Comparison of ENCODE assay signal across 13 cellular contexts in the genomic region with DNA sequence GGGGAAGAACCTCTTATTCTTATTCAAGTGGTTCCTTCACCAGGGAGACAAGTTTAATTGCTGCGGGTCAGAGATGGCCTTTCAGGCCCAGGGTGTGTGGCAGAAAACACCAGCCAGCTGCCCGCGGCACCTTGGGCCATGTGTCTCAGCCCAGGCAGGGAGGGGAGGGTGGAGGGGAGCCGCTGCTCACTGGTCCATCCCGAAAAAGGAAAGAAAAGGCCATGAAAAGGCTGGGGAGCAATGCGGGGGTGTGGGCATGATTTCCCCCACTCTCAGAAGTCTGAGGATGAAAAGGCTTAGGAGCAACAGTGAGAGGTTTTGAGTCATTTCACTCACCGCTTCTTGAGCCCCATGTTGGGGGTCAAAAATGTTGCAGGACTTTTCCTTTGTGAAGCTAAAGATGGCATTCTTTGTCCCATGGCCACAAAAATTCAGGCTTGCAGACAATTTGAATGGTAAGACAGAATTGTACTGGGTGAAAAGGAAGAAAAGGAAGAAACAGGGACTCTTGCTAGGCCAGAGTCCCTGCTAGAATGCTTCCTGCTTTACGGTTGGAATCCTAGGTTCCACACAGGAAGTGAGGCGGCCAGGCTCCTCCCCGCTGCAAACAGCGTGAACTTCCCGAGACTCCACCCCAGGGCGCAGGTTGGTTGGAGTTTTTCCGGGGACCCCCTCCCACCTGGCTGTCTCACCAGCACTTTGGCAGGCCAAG. TPM values are rescaled to one million over a fixed set of nuclear protein-coding genes. Genes with fewer than 3 reads are reported as not detected.
DNase-seq lines count a peak whose midpoint lies in the region; ATAC-seq, FAIRE-seq and TF ChIP-seq lines count a peak whose summit lies in the region.
"Had no signal": no experiment of that assay in that cellular context is flagged by ENCODE, and none has a peak within 500 bp of the region (broad histone marks: within the 10 kb centered on the region; RNA-seq: fewer than 3 reads in every experiment).

No MANE protein-coding gene starts in this region.

- peak overlapping the region; percentile 58 for H3K9ac ChIP-seq in HUES6 (ENCODE audit: low read length)

- H3K27me3 ChIP-seq in HUES6 (ENCODE audit: control insufficient read depth, insufficient read depth, low read length) (no peaks in the 10 kb centered on the region), brain microvascular endothelial cell (replicated peaks) (no peaks in the 10 kb centered on the region)
- H3K27me3 ChIP-seq: SJCRH30 had no signal

- 56% methylated on average over 12 of the region's 14 CpGs for WGBS in A549 (ENCODE audit: missing lambda C conversion rate)
- WGBS in lower leg skin, 2 donors: 47 to 58% methylated on average over 14 of the region's 14 CpGs

- in situ Hi-C loops in brain microvascular endothelial cell (cut with HindIII; ENCODE audit: low pct_ligation_motif_present, low sequenced_read_pairs): no loop called here

- no peak for FAIRE-seq in A549 (lab: Jason Lieb, UNC)
- FAIRE-seq: H54 had no signal

- no peaks in the 10 kb centered on the region; the same call in 2 of the 3 replicates for H3K9me3 ChIP-seq in A549
- peaks cover 22% of the 10 kb centered on the region for H3K9me3 ChIP-seq in HUES6 (ENCODE audit: control insufficient read depth, insufficient read depth, low read depth, low read length)
- H3K9me3 ChIP-seq: SJCRH30 had no signal

- intact Hi-C loops in lower leg skin (cut with DNase I; ENCODE audit: low total_unique reads): no loop called here

- H3K4me2 ChIP-seq in A549: peak overlapping the region; percentile 29

- no peak for TF ChIP-seq CTCF in A549 (IDR thresholded peaks at IDR 0.05)
- no peak for TF ChIP-seq CTCF in lower leg skin (IDR thresholded peaks at IDR 0.05)
- TF ChIP-seq CTCF in brain microvascular endothelial cell (IDR thresholded peaks at IDR 0.05; ENCODE audit: low read depth, low read length, missing control alignments): no peak

- peak overlapping the region; percentile 39 for H3K4me3 ChIP-seq in A549
- H3K4me3 ChIP-seq in HUES6 (ENCODE audit: low read depth, low read length): peak overlapping the region; percentile 56
- H3K4me3 ChIP-seq in lower leg skin (ENCODE audit: low read depth, poor library complexity, severe bottlenecking): peak overlapping the region; percentile 12
- H3K4me3 ChIP-seq in brain microvascular endothelial cell (ENCODE audit: low read depth, low read length): no peak overlapping the region
- H3K4me3 ChIP-seq: SJCRH30 had no signal

- TF ChIP-seq POLR2A in A549 (IDR thresholded peaks at IDR 0.05; ENCODE audit: low read length): no peak
- TF ChIP-seq POLR2A in lower leg skin (IDR thresholded peaks at IDR 0.05): no peak

- CTCF ChIA-PET in A549 (lab: Yijun Ruan, JAX): interaction anchor here (0.7 kb wide), 1 partner anchor 20 kb away, joined by 3 read pairs; no protein-coding TSS in a partner anchor

- peak overlapping the region; percentile 27 to 65; a peak in 3 of 6 replicates for H3K27ac ChIP-seq in A549
- H3K27ac ChIP-seq in HUES6 (ENCODE audit: low read depth, low read length): peak overlapping the region; percentile 70
- H3K27ac ChIP-seq in brain microvascular endothelial cell: no peak overlapping the region
- H3K27ac ChIP-seq: SJCRH30 had no signal

- H3K36me3 ChIP-seq in HUES6 (ENCODE audit: control insufficient read depth, insufficient read depth, low read length) (peaks cover 21% of the 10 kb centered on the region), brain microvascular endothelial cell (replicated peaks) (no peaks in the 10 kb centered on the region)
- H3K36me3 ChIP-seq: SJCRH30 had no signal

- POLR2A ChIA-PET in A549 (lab: Yijun Ruan, JAX): no interaction called here

- peaks cover 5% of the 10 kb centered on the region; the same call in 1 of the 3 replicates for H3K4me1 ChIP-seq in A549
- H3K4me1 ChIP-seq in HUES6 (ENCODE audit: control insufficient read depth, insufficient read depth, low read length): peaks cover 16% of the 10 kb centered on the region; the same call in 1 of the 2 replicates

- no peak for TF ChIP-seq RAD21 in A549 (conservative IDR thresholded peaks at IDR 0.05 in 1 of 2, IDR thresholded peaks at IDR 0.05 in 1 of 2)

- TF ChIP-seq EP300 in A549 (IDR thresholded peaks at IDR 0.05): no peak

- ATAC-seq in A549: peak in 1 of 2 experiments; percentile 79; a peak in 4 of 6 replicates
- ATAC-seq in HG02798 (IDR thresholded peaks at IDR 0.05; ENCODE audit: poor library complexity, unreplicated experiment): no peak
- ATAC-seq: activated CD4-positive, alpha-beta T cell treated with anti-CD3 and anti-CD28 coated beads for 36 hours; activated T-helper 17 cell treated with anti-CD3 and anti-CD28 coated beads, Interleukin-2, amount 50 U/mL, for 72 hours had no signal

- DNase-seq in A549 (ENCODE audit: low read depth in 1 of 2, low spot score in 1 of 2) (peak in 1 of 2 experiments; percentile 23), dermis blood vessel endothelial cell (peak; percentile 10), lower leg skin (ENCODE audit: low spot score in 2 of 2) (no peak), brain microvascular endothelial cell (no peak), NCI-H774 (lab: John Stamatoyannopoulos, UW) (no peak), cortex of kidney (lab: John Stamatoyannopoulos, UW) (no peak)
- DNase-seq: activated CD4-positive, alpha-beta T cell treated with anti-CD3 and anti-CD28 coated beads for 36 hours; NCI-H2227 treated with DMSO at 0.1 percent for 48 hours had no signal

TF ChIP-seq in A549, 52 proteins besides CTCF, POLR2A, EP300 and RAD21:
- TF ChIP-seq ATOH8 (CRISPR knock-in tag; IDR thresholded peaks at IDR 0.05; ENCODE audit: low read depth) (no peak), EHMT2 (IDR thresholded peaks at IDR 0.05; ENCODE audit: low read depth) (no peak), ZC3H11A (IDR thresholded peaks at IDR 0.05) (no peak), TFCP2L1 (CRISPR knock-in tag; IDR thresholded peaks at IDR 0.05) (no peak), ESRRA (IDR thresholded peaks at IDR 0.05; ENCODE audit: borderline replicate concordance, low read length) (no peak), HOXA7 (CRISPR knock-in tag; IDR thresholded peaks at IDR 0.05) (no peak), FOSB (CRISPR knock-in tag; IDR thresholded peaks at IDR 0.05) (no peak), KDM5A (IDR thresholded peaks at IDR 0.05) (no peak), HDAC2 (IDR thresholded peaks at IDR 0.05) (no peak), HOXB13 (CRISPR knock-in tag; IDR thresholded peaks at IDR 0.05; ENCODE audit: low read depth) (no peak), RNF2 (IDR thresholded peaks at IDR 0.05; ENCODE audit: borderline replicate concordance, low read depth) (no peak)

RNA-seq across cellular contexts. Expression of gene FAM47E, which starts 17.4 kb away (rescaled TPM):
- polyA plus RNA-seq in A549 (2011; rRNA removed): 0.65 and 0.85 TPM in 2 replicates
- 0.10 and 0.20 TPM in 2 replicates for polyA plus RNA-seq in A549 (2012; cell fraction: cytosol; rRNA removed)
- 0.02 TPM in 1 of 2 replicates, not detected in the other for polyA plus RNA-seq in A549 (2012; cell fraction: nucleus; rRNA removed)
- 0.08 to 0.26 TPM (median 0.23 TPM) in 3 replicates for polyA plus RNA-seq in A549 (2017; fragmentation: RNase III; extraction: RNeasy Plus Mini Kit Qiagen cat#74134 plus additional on column Dnase treatment)
- polyA minus RNA-seq in A549 (2011; rRNA and poly(A)+ RNA removed): 0.08 and 0.19 TPM in 2 replicates
- 0.14 and 0.17 TPM in 2 replicates for total RNA-seq in dermis blood vessel endothelial cell
- total RNA-seq in lower leg skin: 1 to 10 TPM in 2 of 4 donors, under 1 TPM in 1, not detected in 1; 0.62 to 4.7 (median 1.3) TPM
- total RNA-seq: activated CD4-positive, alpha-beta T cell treated with anti-CD3 and anti-CD28 coated beads for 36 hours; activated T-helper 17 cell treated with anti-CD3 and anti-CD28 coated beads, Interleukin-2, amount 50 U/mL, for 72 hours had no signal

RNA-seq across cellular contexts. Expression of gene SCARB2, which starts 20.5 kb away (rescaled TPM):
- polyA plus RNA-seq in A549 (2011; rRNA removed) (65.4 and 73.4 TPM in 2 replicates), A549 (2017; fragmentation: RNase III; extraction: RNeasy Plus Mini Kit Qiagen cat#74134 plus additional on column Dnase treatment) (44.3 to 48.8 TPM (median 47.2 TPM) in 3 replicates)
- polyA plus RNA-seq in A549 (2012; cell fraction: cytosol; rRNA removed): 14.4 and 15.0 TPM in 2 replicates
- polyA plus RNA-seq in A549 (2012; cell fraction: nucleus; rRNA removed): 11.6 and 16.1 TPM in 2 replicates
- polyA minus RNA-seq in A549 (2011; rRNA and poly(A)+ RNA removed): 65.3 and 65.8 TPM in 2 replicates
- total RNA-seq in dermis blood vessel endothelial cell (194 and 214 TPM in 2 replicates), lower leg skin (100 to 1,000 TPM in 1 of 4 donors, 10 to 100 TPM in 3; 74.9 to 111 (median 82.8) TPM)
